Comparison of ENCODE assay signal across 11 cellular contexts in the genomic region with DNA sequence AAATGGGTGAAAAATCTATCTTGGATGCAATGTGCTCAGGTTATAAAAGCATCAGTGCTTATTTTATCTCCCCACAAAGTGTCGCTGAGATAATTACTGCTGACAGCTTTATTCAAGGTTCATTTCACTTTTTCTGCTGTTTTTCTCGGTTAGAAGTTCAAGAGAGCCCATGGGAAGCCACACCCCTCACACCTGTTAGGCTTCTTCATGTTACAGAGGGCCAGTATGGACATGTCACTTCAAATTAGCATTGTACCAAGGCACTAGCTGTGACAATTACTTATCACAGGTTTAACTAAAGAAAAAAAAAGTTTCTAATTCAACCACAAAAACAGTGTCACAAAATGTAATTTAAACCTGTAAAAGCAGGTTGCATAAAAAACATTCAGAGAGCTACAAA.
A peak's percentile ranks its signal among the peaks of the same experiment; 100 is the strongest.
DNase-seq lines count a peak whose midpoint lies in the region; ATAC-seq and TF ChIP-seq lines count a peak whose summit lies in the region.
"Had no signal": no experiment of that assay in that cellular context is flagged by ENCODE, and none has a peak within 500 bp of the region (broad histone marks: within the 10 kb centered on the region; RNA-seq: fewer than 3 reads in every experiment).

No MANE protein-coding gene starts in this region.

- peaks cover 0 to 17% (median 2%) of the 10 kb centered on the region in 4 donors for H3K4me1 Mint-ChIP-seq in naive thymus-derived CD8-positive, alpha-beta T cell

- peaks cover 0 to 18% (median 16%) of the 10 kb centered on the region in 3 donors for H3K36me3 Mint-ChIP-seq in naive thymus-derived CD8-positive, alpha-beta T cell

- no peaks in the 10 kb centered on the region for H3K27me3 Mint-ChIP-seq in naive thymus-derived CD8-positive, alpha-beta T cell
- H3K27me3 Mint-ChIP-seq: CD4-positive, alpha-beta memory T cell had no signal

- peaks cover 3% of the 10 kb centered on the region; the same call in 1 of the 2 replicates for H3K36me3 ChIP-seq in MG63

- DNase-seq in NCI-H187 treated with DMSO at 0.1 percent for 48 hours (lab: John Stamatoyannopoulos, UW) (peak; percentile 36), epithelial cell of esophagus (ENCODE audit: low read depth) (peak; percentile 47), ecto neural progenitor cell (ENCODE audit: low spot score) (no peak), MG63 (no peak)
- no peak for DNase-seq in naive thymus-derived CD8-positive, alpha-beta T cell
- DNase-seq: CD4-positive, alpha-beta memory T cell; MV-4-11 had no signal

- no peaks in the 10 kb centered on the region for H3K27me3 ChIP-seq in MG63

- POLR2A ChIA-PET in naive thymus-derived CD8-positive, alpha-beta T cell (lab: Charles Lee): no interaction called here

- no peak overlapping the region for H3K4me3 ChIP-seq in epithelial cell of esophagus (ENCODE audit: low read length)
- no peak overlapping the region for H3K4me3 ChIP-seq in MG63
- H3K4me3 ChIP-seq: lung had no signal

- H3K9me3 Mint-ChIP-seq in naive thymus-derived CD8-positive, alpha-beta T cell: peaks cover 0 to 3% (median 0%) of the 10 kb centered on the region in 9 donors
- H3K9me3 Mint-ChIP-seq: CD4-positive, alpha-beta memory T cell had no signal

- TF ChIP-seq CTCF in epithelial cell of esophagus (IDR thresholded peaks at IDR 0.05; ENCODE audit: insufficient read depth, low read depth, low read length, missing control alignments): no peak

- H3K9me3 ChIP-seq in MG63: no peaks in the 10 kb centered on the region

- no peak overlapping the region for H3K4me3 Mint-ChIP-seq in naive thymus-derived CD8-positive, alpha-beta T cell
- H3K4me3 Mint-ChIP-seq: CD4-positive, alpha-beta memory T cell had no signal

- H3K27ac Mint-ChIP-seq in naive thymus-derived CD8-positive, alpha-beta T cell: no peak overlapping the region

- ATAC-seq in GM18517 (IDR thresholded peaks at IDR 0.05; ENCODE audit: unreplicated experiment) (peak; percentile 78), HG02763 (IDR thresholded peaks at IDR 0.05; ENCODE audit: unreplicated experiment) (peak; percentile 61), HG03457 (IDR thresholded peaks at IDR 0.05; ENCODE audit: unreplicated experiment) (no peak)
- no peak for ATAC-seq in naive thymus-derived CD8-positive, alpha-beta T cell

Comparison
In these comparisons a context has a peak if more than half of its experiments do, and no peak if none do; other contexts are left out.
1. ATAC-seq: peak in GM18517 (single experiment) and HG02763 (single experiment); none in HG03457 (single experiment) and naive thymus-derived CD8-positive, alpha-beta T cell (0 of 2).
2. DNase-seq: peak in NCI-H187 treated with DMSO at 0.1 percent for 48 hours (single experiment) and epithelial cell of esophagus (single experiment); none in ecto neural progenitor cell (single experiment), MG63 (single experiment) and naive thymus-derived CD8-positive, alpha-beta T cell (0 of 10).